Comparison of ENCODE assay signal across 17 cellular contexts in genomic region chr10:360653-361052, GRCh38.
"Had no signal": no experiment of that assay in that cellular context is flagged by ENCODE, and none has a peak within 500 bp of the region (broad histone marks: within the 10 kb centered on the region; RNA-seq: fewer than 3 reads in every experiment).

No MANE protein-coding gene starts in this region.

- H3K9me3 ChIP-seq: gastroesophageal sphincter, ovary, stomach, thoracic aorta, uterus had no signal

- H3K4me1 Mint-ChIP-seq: activated CD4-positive, alpha-beta T cell treated with anti-CD3 and anti-CD28 coated beads, Interleukin-2, amount 10 ng/mL, durations not matched to agents 7 days and 5 days; activated naive CD4-positive, alpha-beta T cell treated with anti-CD3 and anti-CD28 coated beads, Interleukin-2, amount 50 U/mL, for 24 hours; activated T-helper 17 cell treated with anti-CD3 and anti-CD28 coated beads, Interleukin-2, amount 50 U/mL, for 72 hours had no signal

- H3K4me1 ChIP-seq: uterus had no signal

- H3K4me3 Mint-ChIP-seq: activated CD4-positive, alpha-beta T cell treated with anti-CD3 and anti-CD28 coated beads, Interleukin-2, amount 10 ng/mL, durations not matched to agents 7 days and 5 days; activated naive CD4-positive, alpha-beta T cell treated with anti-CD3 and anti-CD28 coated beads, Interleukin-2, amount 50 U/mL, for 24 hours; activated T-helper 17 cell treated with anti-CD3 and anti-CD28 coated beads, Interleukin-2, amount 50 U/mL, for 72 hours; dendritic cell treated with granulocyte-macrophage colony-stimulating factor and Interleukin-4, amounts not matched to agents 40 ng/mL and 50 ng/mL, for 4 days; effector memory CD8-positive, alpha-beta T cell; neural crest cell had no signal

- H3K36me3 ChIP-seq: ovary, uterus had no signal

- H3K27me3 Mint-ChIP-seq: activated CD4-positive, alpha-beta T cell treated with anti-CD3 and anti-CD28 coated beads, Interleukin-2, amount 10 ng/mL, durations not matched to agents 7 days and 5 days; activated naive CD4-positive, alpha-beta T cell treated with anti-CD3 and anti-CD28 coated beads, Interleukin-2, amount 50 U/mL, for 24 hours; activated T-helper 17 cell treated with anti-CD3 and anti-CD28 coated beads, Interleukin-2, amount 50 U/mL, for 72 hours had no signal

- H3K4me3 ChIP-seq: gastroesophageal sphincter, ovary, skin epidermis, stomach, thoracic aorta, uterus had no signal

- DNase-seq: activated CD4-positive, alpha-beta T cell treated with anti-CD3 and anti-CD28 coated beads, Interleukin-2, amount 10 ng/mL, durations not matched to agents 7 days and 5 days; activated CD4-positive, CD25-positive, alpha-beta regulatory T cell; activated CD8-positive, alpha-beta memory T cell treated with anti-CD3 and anti-CD28 coated beads for 24 hours; amniotic stem cell; brain microvascular endothelial cell; effector memory CD8-positive, alpha-beta T cell; kidney glomerular epithelial cell; ovary; uterus had no signal

- H3K9me3 Mint-ChIP-seq: activated CD4-positive, alpha-beta T cell treated with anti-CD3 and anti-CD28 coated beads, Interleukin-2, amount 10 ng/mL, durations not matched to agents 7 days and 5 days; activated naive CD4-positive, alpha-beta T cell treated with anti-CD3 and anti-CD28 coated beads, Interleukin-2, amount 50 U/mL, for 24 hours; activated T-helper 17 cell treated with anti-CD3 and anti-CD28 coated beads, Interleukin-2, amount 50 U/mL, for 72 hours; dendritic cell treated with granulocyte-macrophage colony-stimulating factor and Interleukin-4, amounts not matched to agents 40 ng/mL and 50 ng/mL, for 4 days; effector memory CD8-positive, alpha-beta T cell; neural crest cell had no signal

- H3K27ac Mint-ChIP-seq: activated CD4-positive, alpha-beta T cell treated with anti-CD3 and anti-CD28 coated beads, Interleukin-2, amount 10 ng/mL, durations not matched to agents 7 days and 5 days; activated naive CD4-positive, alpha-beta T cell treated with anti-CD3 and anti-CD28 coated beads, Interleukin-2, amount 50 U/mL, for 24 hours; activated T-helper 17 cell treated with anti-CD3 and anti-CD28 coated beads, Interleukin-2, amount 50 U/mL, for 72 hours; dendritic cell treated with granulocyte-macrophage colony-stimulating factor and Interleukin-4, amounts not matched to agents 40 ng/mL and 50 ng/mL, for 4 days; effector memory CD8-positive, alpha-beta T cell had no signal

- H3K27me3 ChIP-seq: brain microvascular endothelial cell, gastroesophageal sphincter, ovary, stomach, uterus had no signal
